Comparison of ENCODE assay signal across 31 cellular contexts in genomic region chr1:204106825-204107224, GRCh38. TPM values are rescaled to one million over a fixed set of nuclear protein-coding genes. Genes with fewer than 3 reads are reported as not detected.
"Had no signal": no experiment of that assay in that cellular context is flagged by ENCODE, and none has a peak within 500 bp of the region (broad histone marks: within the 10 kb centered on the region; RNA-seq: fewer than 3 reads in every experiment).

No MANE protein-coding gene starts in this region.

- H3K27ac ChIP-seq: SK-N-MC, VCaP had no signal

- ATAC-seq: activated CD4-positive, alpha-beta T cell treated with anti-CD3 and anti-CD28 coated beads for 36 hours; activated T-cell treated with anti-CD3 and anti-CD28 coated beads, Interleukin-2, amount 50 U/mL, for 72 hours; Right ventricle myocardium inferior; T-cell had no signal

- H3K27ac Mint-ChIP-seq: activated CD4-positive, alpha-beta T cell treated with anti-CD3 and anti-CD28 coated beads for 36 hours; activated naive CD8-positive, alpha-beta T cell treated with anti-CD3 and anti-CD28 coated beads for 36 hours; activated T-cell treated with anti-CD3 and anti-CD28 coated beads, Interleukin-2, amount 50 U/mL, for 72 hours; activated T-helper 2 cell treated with anti-CD3 and anti-CD28 coated beads, Interferon-gamma antibody, Interleukin-2, Interleukin-4, amounts not matched to agents 10 μg/mL and 5 μg/mL and 100 μg/mL, durations not matched to agents 14 hours and 24 hours and 36 hours had no signal

- H3K9me3 Mint-ChIP-seq: activated CD4-positive, alpha-beta memory T cell treated with anti-CD3 and anti-CD28 coated beads, Interleukin-2, amount 10 ng/mL, durations not matched to agents 7 days and 5 days; activated naive CD4-positive, alpha-beta T cell treated with anti-CD3 and anti-CD28 coated beads, Interleukin-2, amount 10 ng/mL, durations not matched to agents 7 days and 5 days; activated naive CD8-positive, alpha-beta T cell treated with anti-CD3 and anti-CD28 coated beads for 36 hours; activated T-cell treated with anti-CD3 and anti-CD28 coated beads, Interleukin-2, amount 50 U/mL, for 72 hours; activated T-helper 2 cell treated with anti-CD3 and anti-CD28 coated beads, Interferon-gamma antibody, Interleukin-2, Interleukin-4, amounts not matched to agents 10 μg/mL and 5 μg/mL and 100 μg/mL, durations not matched to agents 14 hours and 24 hours and 36 hours; T-cell had no signal

- H3K9me3 ChIP-seq: MG63 had no signal

- H3K4me3 Mint-ChIP-seq: activated CD4-positive, alpha-beta memory T cell treated with anti-CD3 and anti-CD28 coated beads, Interleukin-2, amount 10 ng/mL, durations not matched to agents 7 days and 5 days; activated CD4-positive, alpha-beta T cell treated with anti-CD3 and anti-CD28 coated beads for 36 hours; activated naive CD4-positive, alpha-beta T cell treated with anti-CD3 and anti-CD28 coated beads, Interleukin-2, amount 10 ng/mL, durations not matched to agents 7 days and 5 days; activated naive CD8-positive, alpha-beta T cell treated with anti-CD3 and anti-CD28 coated beads for 36 hours; activated T-cell treated with anti-CD3 and anti-CD28 coated beads, Interleukin-2, amount 50 U/mL, for 72 hours; T-cell had no signal

- H3K36me3 Mint-ChIP-seq: activated naive CD4-positive, alpha-beta T cell treated with anti-CD3 and anti-CD28 coated beads, Interleukin-2, amount 10 ng/mL, durations not matched to agents 7 days and 5 days; activated naive CD8-positive, alpha-beta T cell treated with anti-CD3 and anti-CD28 coated beads for 36 hours; T-cell had no signal

- H3K36me3 ChIP-seq: MG63 had no signal

- DNase-seq: activated CD4-positive, alpha-beta memory T cell treated with anti-CD3 and anti-CD28 coated beads, Interleukin-2, amount 10 ng/mL, durations not matched to agents 7 days and 5 days; activated CD4-positive, alpha-beta T cell treated with anti-CD3 and anti-CD28 coated beads for 36 hours; activated CD4-positive, alpha-beta T cell treated with anti-CD3 and anti-CD28 coated beads, Interleukin-2, amount 50 U/mL, for 1 hour; activated gamma-delta T cell treated with Interleukin-2 at 50 U/mL for 16 hours; activated naive CD4-positive, alpha-beta T cell treated with anti-CD3 and anti-CD28 coated beads, Interleukin-2, amount 10 ng/mL, durations not matched to agents 7 days and 5 days; activated naive CD8-positive, alpha-beta T cell treated with anti-CD3 and anti-CD28 coated beads for 36 hours; activated T-cell treated with anti-CD3 and anti-CD28 coated beads for 4 hours; activated T-cell treated with anti-CD3 and anti-CD28 coated beads, Interleukin-2, amount 50 U/mL, for 72 hours; anterior cingulate cortex; cerebellar nuclear complex; MG63; MV-4-11; NCI-H1092 treated with DMSO at 0.1 percent for 48 hours; NCI-H1417 treated with DMSO at 0.1 percent for 48 hours; NCI-H1694 treated with DMSO at 0.1 percent for 48 hours; NCI-H2029 treated with DMSO at 0.1 percent for 48 hours; NCI-H345; NCI-H510A; NCI-H526 treated with DMSO at 0.1 percent for 48 hours; NCI-H82; RPMI8226; T-cell had no signal

- H3K4me3 ChIP-seq: MG63, SK-N-MC had no signal

- H3K27me3 ChIP-seq: MG63 had no signal

- H3K27me3 Mint-ChIP-seq: activated CD4-positive, alpha-beta memory T cell treated with anti-CD3 and anti-CD28 coated beads, Interleukin-2, amount 10 ng/mL, durations not matched to agents 7 days and 5 days had no signal

RNA-seq across cellular contexts. Expression of gene SOX13, which starts 33.9 kb away (rescaled TPM):
- total RNA-seq: activated naive CD8-positive, alpha-beta T cell treated with anti-CD3 and anti-CD28 coated beads for 36 hours had no signal

RNA-seq across cellular contexts. Expression of gene REN, which starts 59.3 kb away (rescaled TPM):
- total RNA-seq: activated CD4-positive, alpha-beta memory T cell treated with anti-CD3 and anti-CD28 coated beads, Interleukin-2, amount 10 ng/mL, durations not matched to agents 7 days and 5 days; activated CD4-positive, alpha-beta T cell treated with anti-CD3 and anti-CD28 coated beads for 36 hours; activated CD8-positive, alpha-beta memory T cell treated with anti-CD3 and anti-CD28 coated beads for 36 hours; activated naive CD8-positive, alpha-beta T cell treated with anti-CD3 and anti-CD28 coated beads for 36 hours; activated T-cell treated with anti-CD3 and anti-CD28 coated beads, Interleukin-2, amount 50 U/mL, for 72 hours; activated T-helper 2 cell treated with anti-CD3 and anti-CD28 coated beads, Interferon-gamma antibody, Interleukin-2, Interleukin-4, amounts not matched to agents 10 μg/mL and 5 μg/mL and 100 μg/mL, durations not matched to agents 14 hours and 24 hours and 36 hours; cardiac septum; LHCN-M2; OCI-LY7; Right ventricle myocardium inferior; T-cell; T-helper 2 cell treated with Interferon-gamma antibody and Interleukin-4, amounts not matched to agents 100 ng/mL and 5 ng/mL, for 36 hours had no signal
